ENCODE assay signal across 8 cellular contexts in the genomic region with DNA sequence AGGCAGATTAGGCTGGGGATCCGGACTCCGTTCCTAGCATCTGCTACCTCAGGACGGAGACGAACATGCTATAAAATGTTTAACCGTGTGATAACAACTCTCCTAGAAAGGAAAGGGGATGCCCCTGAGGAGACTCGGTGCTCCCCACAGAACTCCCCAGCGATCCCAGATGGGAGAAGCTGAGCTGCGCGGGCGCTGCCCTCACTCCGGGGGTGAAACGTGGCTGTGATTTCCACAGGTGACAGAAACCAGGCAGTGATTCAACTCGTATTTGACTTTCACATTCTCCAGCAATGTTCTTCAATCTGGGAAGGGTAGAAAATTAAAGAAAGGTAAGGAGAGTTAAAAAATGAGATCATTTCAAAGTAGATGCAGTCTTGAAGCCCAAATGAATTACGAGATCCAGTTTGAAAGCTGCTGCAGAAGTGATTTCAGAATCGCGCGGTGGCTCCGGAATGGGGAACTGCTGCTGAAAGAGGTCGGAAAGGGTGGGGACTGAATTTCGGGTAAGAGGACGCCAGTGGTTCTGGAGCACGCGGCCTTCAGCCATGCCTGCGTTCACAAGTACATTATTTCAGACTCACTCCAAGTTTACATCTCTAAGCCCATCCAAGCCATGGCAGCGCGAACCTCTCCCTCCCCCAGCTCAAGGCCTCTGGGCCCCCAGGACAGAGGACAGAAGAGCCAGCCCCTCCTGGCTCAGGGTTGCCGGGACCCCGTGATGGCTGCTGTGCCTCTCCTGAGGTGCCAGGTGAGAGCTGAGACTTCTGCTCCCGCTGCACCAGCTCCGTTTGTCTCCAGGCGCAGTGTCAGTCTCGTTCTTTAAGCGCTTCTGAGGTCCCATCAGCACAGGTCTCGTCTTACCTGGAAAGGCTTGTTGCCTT. TPM values are rescaled to one million over a fixed set of nuclear protein-coding genes. Genes with fewer than 3 reads are reported as not detected.
DNase-seq lines count a peak whose midpoint lies in the region; ATAC-seq and TF ChIP-seq lines count a peak whose summit lies in the region.

No MANE protein-coding gene starts in this region.

- TF ChIP-seq POLR2A in prostate gland (IDR thresholded peaks at IDR 0.05): no peak

- intact Hi-C loops in prostate gland (cut with DNase I): loop anchor here (5.0 kb wide), 1 partner anchor 111 kb away; no protein-coding TSS in a partner anchor

- H3K9me3 Mint-ChIP-seq in activated CD8-positive, alpha-beta memory T cell treated with anti-CD3 and anti-CD28 coated beads, Interleukin-2, amount 10 ng/mL, durations not matched to agents 7 days and 5 days (ENCODE audit: low read depth): no peaks in the 10 kb centered on the region

- H3K27me3 ChIP-seq in prostate gland (replicated peaks; ENCODE audit: insufficient read depth): no peaks in the 10 kb centered on the region

- H3K4me1 Mint-ChIP-seq in activated CD8-positive, alpha-beta memory T cell treated with anti-CD3 and anti-CD28 coated beads, Interleukin-2, amount 10 ng/mL, durations not matched to agents 7 days and 5 days: peaks cover 13% of the 10 kb centered on the region

- 40% methylated on average over 34 of the region's 34 CpGs for WGBS in prostate gland

- H3K27ac ChIP-seq in RWPE1: peak overlapping the region; percentile 72
- peak overlapping the region; percentile 70 to 71 for H3K27ac ChIP-seq in prostate gland

- no peak for ATAC-seq in activated CD8-positive, alpha-beta memory T cell treated with anti-CD3 and anti-CD28 coated beads, Interleukin-2, amount 10 ng/mL, durations not matched to agents 7 days and 5 days
- ATAC-seq in HG03520 (IDR thresholded peaks at IDR 0.05; ENCODE audit: unreplicated experiment) (no peak), GM19035 (IDR thresholded peaks at IDR 0.05; ENCODE audit: unreplicated experiment) (no peak)

- no peaks in the 10 kb centered on the region for H3K36me3 ChIP-seq in prostate gland

- H3K4me1 ChIP-seq in prostate gland (replicated peaks): no peaks in the 10 kb centered on the region

- no peak for DNase-seq in activated CD8-positive, alpha-beta memory T cell treated with anti-CD3 and anti-CD28 coated beads, Interleukin-2, amount 10 ng/mL, durations not matched to agents 7 days and 5 days
- DNase-seq in activated CD8-positive, alpha-beta memory T cell treated with anti-CD3 and anti-CD28 coated beads for 24 hours: no peak
- DNase-seq in RWPE1 (ENCODE audit: low spot score): no peak
- no peak for DNase-seq in fibroblast of mammary gland (ENCODE audit: low read depth)
- peak; percentile 20 for DNase-seq in prostate gland (ENCODE audit: low spot score)
- no peak for DNase-seq in NCI-H2029 (lab: John Stamatoyannopoulos, UW)

- no peaks in the 10 kb centered on the region for H3K36me3 Mint-ChIP-seq in activated CD8-positive, alpha-beta memory T cell treated with anti-CD3 and anti-CD28 coated beads, Interleukin-2, amount 10 ng/mL, durations not matched to agents 7 days and 5 days

- POLR2A ChIA-PET in RWPE1 (lab: Yijun Ruan, JAX; ENCODE audit: low non-redundant PET): no interaction called here

- H3K27me3 Mint-ChIP-seq in activated CD8-positive, alpha-beta memory T cell treated with anti-CD3 and anti-CD28 coated beads, Interleukin-2, amount 10 ng/mL, durations not matched to agents 7 days and 5 days: peaks cover 10% of the 10 kb centered on the region

- CTCF ChIA-PET in activated CD8-positive, alpha-beta memory T cell treated with anti-CD3 and anti-CD28 coated beads, Interleukin-2, amount 10 ng/mL, durations not matched to agents 7 days and 5 days (lab: Charles Lee): interaction anchor here (1.3 to 9.4 kb wide), 2 partner anchors 9 to 39 kb away, joined by 3 to 65 read pairs; no protein-coding TSS in a partner anchor
- CTCF ChIA-PET in RWPE1 (lab: Yijun Ruan, JAX): interaction anchor here (0.6 to 1.2 kb wide), 2 partner anchors 9 to 1009 kb away, joined by 3 to 4 read pairs; no protein-coding TSS in a partner anchor

- no peak overlapping the region for H3K27ac Mint-ChIP-seq in activated CD8-positive, alpha-beta memory T cell treated with anti-CD3 and anti-CD28 coated beads, Interleukin-2, amount 10 ng/mL, durations not matched to agents 7 days and 5 days

- peak overlapping the region; percentile 74 for H3K4me3 Mint-ChIP-seq in activated CD8-positive, alpha-beta memory T cell treated with anti-CD3 and anti-CD28 coated beads, Interleukin-2, amount 10 ng/mL, durations not matched to agents 7 days and 5 days

- peak overlapping the region; percentile 77 for H3K4me3 ChIP-seq in fibroblast of mammary gland (ENCODE audit: control insufficient read depth, low read depth, low read length)
- H3K4me3 ChIP-seq in prostate gland: peak overlapping the region; percentile 48 to 53

- no peak for TF ChIP-seq CTCF in RWPE1 (conservative IDR thresholded peaks at IDR 0.05; ENCODE audit: low read depth)
- TF ChIP-seq CTCF in fibroblast of mammary gland (conservative IDR thresholded peaks at IDR 0.05; ENCODE audit: control insufficient read depth, insufficient read depth, low read depth, low read length): no peak
- no peak for TF ChIP-seq CTCF in prostate gland (IDR thresholded peaks at IDR 0.05)

- H3K9me3 ChIP-seq in prostate gland: no peaks in the 10 kb centered on the region

RNA-seq across cellular contexts. Expression of a gene that starts 39.5 kb away (rescaled TPM):
- total RNA-seq in activated CD8-positive, alpha-beta memory T cell treated with anti-CD3 and anti-CD28 coated beads, Interleukin-2, amount 10 ng/mL, durations not matched to agents 7 days and 5 days: 10 to 100 TPM; 23.2 to 27.1 TPM
- 10 to 100 TPM; 17.5 to 36.0 TPM for total RNA-seq in prostate gland
